In genomic region chr7:128026551-128026950, GRCh38 we compare ENCODE assay signal across 2 cellular contexts.
A peak's percentile ranks its signal among the peaks of the same experiment; 100 is the strongest.
TF ChIP-seq lines count a peak whose summit lies in the region.

No MANE protein-coding gene starts in this region.

TF ChIP-seq in GM23338, 12 proteins besides CTCF, POLR2A, EP300 and RAD21:
- TF ChIP-seq ETS1 (IDR thresholded peaks at IDR 0.05) (no peak), NANOG (IDR thresholded peaks at IDR 0.05; ENCODE audit: borderline replicate concordance) (no peak), CREB1 (CRISPR knock-in tag; IDR thresholded peaks at IDR 0.05; ENCODE audit: low read depth) (no peak), REST (IDR thresholded peaks at IDR 0.05; ENCODE audit: unreplicated experiment) (no peak), STAT1 (IDR thresholded peaks at IDR 0.05; ENCODE audit: unreplicated experiment) (no peak)

TF ChIP-seq in K562, 482 proteins besides CTCF, POLR2A, EP300 and RAD21:
- peak; percentile 19; the same call in 1 of the 2 replicates for TF ChIP-seq ZNF316 (IDR thresholded peaks at IDR 0.05)
- TF ChIP-seq KDM2B (CRISPR knock-in tag; IDR thresholded peaks at IDR 0.05), result no peak
- peak; percentile 41; the same call in 1 of the 2 replicates for TF ChIP-seq MAFK (IDR thresholded peaks at IDR 0.05; ENCODE audit: low read length)
- TF ChIP-seq C11orf30 (IDR thresholded peaks at IDR 0.05; ENCODE audit: low read depth), result 0 out of 2 replicates have a peak, but pooled peaks have one; percentile 23
- no peak for TF ChIP-seq ZNF318 (IDR thresholded peaks at IDR 0.05; ENCODE audit: borderline replicate concordance in 1 of 2, low read depth in 1 of 2)
- TF ChIP-seq KDM1A (IDR thresholded peaks at IDR 0.05), result no peak
